Comparison of ENCODE assay signal across 1 cellular context in the genomic region with DNA sequence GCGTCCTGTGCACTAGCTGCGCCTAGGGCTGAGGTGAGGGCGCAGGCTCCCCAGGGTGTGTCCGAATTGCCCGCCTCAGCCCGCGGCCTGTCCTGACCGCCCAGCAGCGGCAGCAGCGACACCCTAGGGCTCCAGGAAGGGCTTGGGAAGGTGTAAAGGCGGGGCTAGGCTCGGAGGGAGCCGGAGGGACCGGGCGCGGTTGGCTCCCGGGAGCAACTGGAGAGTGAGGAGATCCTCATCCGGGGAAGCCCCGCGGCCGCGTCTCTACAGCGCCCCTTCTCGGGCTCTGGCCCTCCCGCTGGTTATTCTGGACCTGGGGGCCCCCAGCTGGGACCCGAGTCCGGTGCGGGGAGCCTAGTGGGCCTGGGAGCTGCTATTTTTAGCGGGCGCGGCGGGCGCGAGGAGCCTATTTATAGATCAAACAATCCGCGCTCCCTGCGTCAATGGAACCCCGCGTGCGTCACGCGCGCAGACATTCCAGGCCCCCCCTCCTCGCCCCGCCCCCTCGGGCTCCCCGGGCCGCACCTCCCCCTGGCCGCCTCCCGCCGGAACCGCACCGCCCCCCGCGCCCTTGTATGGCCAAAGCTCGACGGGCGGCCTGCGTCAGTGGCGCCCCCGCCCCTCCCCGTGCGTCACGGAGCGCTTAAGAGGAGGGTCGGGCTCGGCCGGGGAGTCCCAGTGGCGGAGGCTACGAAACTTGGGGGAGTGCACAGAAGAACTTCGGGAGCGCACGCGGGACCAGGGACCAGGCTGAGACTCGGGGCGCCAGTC.
TF ChIP-seq lines count a peak whose summit lies in the region.

A gene (plus strand): TSS at position 672 of the 771 bp plus-strand sequence. CDS start 2,887 bp downstream, outside the sequence.

TF ChIP-seq in WTC11, 78 proteins besides CTCF, POLR2A, EP300 and RAD21 (continued from another document):
- TF ChIP-seq, protein P1, sequence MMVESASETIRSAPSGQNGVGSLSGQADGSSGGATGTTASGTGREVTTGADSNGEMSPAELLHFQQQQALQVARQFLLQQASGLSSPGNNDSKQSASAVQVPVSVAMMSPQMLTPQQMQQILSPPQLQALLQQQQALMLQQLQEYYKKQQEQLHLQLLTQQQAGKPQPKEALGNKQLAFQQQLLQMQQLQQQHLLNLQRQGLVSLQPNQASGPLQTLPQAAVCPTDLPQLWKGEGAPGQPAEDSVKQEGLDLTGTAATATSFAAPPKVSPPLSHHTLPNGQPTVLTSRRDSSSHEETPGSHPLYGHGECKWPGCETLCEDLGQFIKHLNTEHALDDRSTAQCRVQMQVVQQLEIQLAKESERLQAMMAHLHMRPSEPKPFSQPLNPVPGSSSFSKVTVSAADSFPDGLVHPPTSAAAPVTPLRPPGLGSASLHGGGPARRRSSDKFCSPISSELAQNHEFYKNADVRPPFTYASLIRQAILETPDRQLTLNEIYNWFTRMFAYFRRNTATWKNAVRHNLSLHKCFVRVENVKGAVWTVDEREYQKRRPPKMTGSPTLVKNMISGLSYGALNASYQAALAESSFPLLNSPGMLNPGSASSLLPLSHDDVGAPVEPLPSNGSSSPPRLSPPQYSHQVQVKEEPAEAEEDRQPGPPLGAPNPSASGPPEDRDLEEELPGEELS (CRISPR knock-in tag; IDR thresholded peaks at IDR 0.05): peak; percentile 68; the same call in 1 of the 2 replicates
TF ChIP-seq in WTC11: peak in this region for 5.
